31 cellular contexts compared by ENCODE assay signal in the genomic region with DNA sequence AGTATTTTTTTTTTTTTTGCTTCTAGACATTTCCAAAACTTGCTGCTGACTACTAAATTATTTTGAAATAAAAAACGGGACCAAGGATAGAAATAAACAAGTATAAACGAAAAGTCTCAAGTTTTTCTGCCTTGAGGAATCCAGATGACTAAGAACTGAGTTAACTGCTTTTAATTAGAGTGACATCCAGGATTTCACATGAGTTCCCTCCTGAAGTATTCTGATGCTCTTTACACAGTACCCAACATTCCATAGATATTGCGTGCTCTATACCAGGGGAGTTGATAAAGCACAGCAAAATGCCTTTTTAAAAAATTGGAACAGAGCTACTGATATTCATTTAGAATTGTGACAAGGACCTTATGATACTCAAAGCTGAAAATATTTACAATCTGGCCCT.
DNase-seq lines count a peak whose midpoint lies in the region; ATAC-seq and TF ChIP-seq lines count a peak whose summit lies in the region.
"Had no signal": no experiment of that assay in that cellular context is flagged by ENCODE, and none has a peak within 500 bp of the region (broad histone marks: within the 10 kb centered on the region; RNA-seq: fewer than 3 reads in every experiment).

No MANE protein-coding gene starts in this region.

- no peaks in the 10 kb centered on the region for H3K4me1 ChIP-seq in gastrocnemius medialis
- H3K4me1 ChIP-seq: ascending aorta, heart left ventricle, prostate gland, tibial artery had no signal

- no peak for TF ChIP-seq CTCF in AG09309 (IDR thresholded peaks at IDR 0.05; ENCODE audit: control insufficient read depth, insufficient read depth, low read depth, low read length, missing control alignments)
- TF ChIP-seq CTCF in fibroblast of villous mesenchyme (IDR thresholded peaks at IDR 0.05; ENCODE audit: insufficient read depth, low read depth, low read length), result no peak
- TF ChIP-seq CTCF in gastrocnemius medialis (IDR thresholded peaks at IDR 0.05 in 4 of 5, conservative IDR thresholded peaks at IDR 0.05 in 1 of 5), result no peak

- TF ChIP-seq POLR2A in gastrocnemius medialis (IDR thresholded peaks at IDR 0.05), result no peak

- H3K4me3 ChIP-seq in AG09309 (ENCODE audit: control insufficient read depth, low read depth, low read length), result no peak overlapping the region
- no peak overlapping the region for H3K4me3 ChIP-seq in fibroblast of villous mesenchyme (ENCODE audit: low read depth, low read length)
- no peak overlapping the region for H3K4me3 ChIP-seq in gastrocnemius medialis
- H3K4me3 ChIP-seq: ascending aorta, heart left ventricle, prostate gland, tibial artery had no signal

- no peaks in the 10 kb centered on the region for H3K27me3 ChIP-seq in gastrocnemius medialis
- H3K27me3 ChIP-seq: ascending aorta, heart left ventricle, tibial artery had no signal

- peak; percentile 13 for DNase-seq in AG09309 (ENCODE audit: low read depth)
- DNase-seq in GM04503 (ENCODE audit: low read depth), result peak; percentile 63
- peak; percentile 3 for DNase-seq in RKO (ENCODE audit: low spot score)
- peak; percentile 4 for DNase-seq in fibroblast of villous mesenchyme (ENCODE audit: low read depth)
- DNase-seq in NCI-H187 treated with DMSO at 0.1 percent for 48 hours (lab: John Stamatoyannopoulos, UW), result no peak
- DNase-seq in middle frontal gyrus (ENCODE audit: extremely low spot score, low spot score), result no peak
- DNase-seq in gastrocnemius medialis, result no peak
- DNase-seq: activated CD4-positive, alpha-beta T cell treated with anti-CD3 and anti-CD28 coated beads, Interleukin-2, amount 10 ng/mL, durations not matched to agents 24 days and 14 days; activated effector memory CD4-positive, alpha-beta T cell treated with anti-CD3 and anti-CD28 coated beads, Interleukin-2, amount 50 U/mL, for 16 hours; activated naive CD8-positive, alpha-beta T cell treated with anti-CD3 and anti-CD28 coated beads for 36 hours; activated T-cell treated with anti-CD3 and anti-CD28 coated beads, Interleukin-2, amount 50 U/mL, for 1 hour; COR-L47; effector CD4-positive, alpha-beta T cell; foreskin fibroblast; GF-D8; H9; heart left ventricle; IMR-90; midbrain; naive thymus-derived CD8-positive, alpha-beta T cell; NCI-H146; NCI-H748 treated with DMSO at 0.1 percent for 48 hours; nucleus accumbens; stimulated activated CD4-positive, alpha-beta T cell treated with anti-CD3 and anti-CD28 coated beads, Interleukin-4, amount 100 ng/mL, for 1 hour; T-cell; tibial artery had no signal

- H3K9me3 ChIP-seq in gastrocnemius medialis, result no peaks in the 10 kb centered on the region
- H3K9me3 ChIP-seq: ascending aorta, heart left ventricle, prostate gland, tibial artery had no signal

- intact Hi-C loops in gastrocnemius medialis (cut with DNase I; ENCODE audit: low total_unique reads), result no loop called here

- no peak overlapping the region for H3K27ac ChIP-seq in gastrocnemius medialis
- H3K27ac ChIP-seq: ascending aorta, C4-2B, heart left ventricle, prostate gland, tibial artery had no signal

- no peaks in the 10 kb centered on the region for H3K36me3 ChIP-seq in gastrocnemius medialis
- H3K36me3 ChIP-seq: ascending aorta, heart left ventricle, prostate gland, tibial artery had no signal

- ATAC-seq in GM21447 (IDR thresholded peaks at IDR 0.05; ENCODE audit: unreplicated experiment), result no peak
- ATAC-seq in gastrocnemius medialis, result no peak
- ATAC-seq: heart left ventricle; naive thymus-derived CD8-positive, alpha-beta T cell; sciatic nerve; T-cell had no signal

- in situ Hi-C loops in gastrocnemius medialis (cut with MboI; ENCODE audit: low sequenced_read_pairs in 4 of 4), result no loop called here

Comparison
In these comparisons a context has a peak if more than half of its experiments do, and no peak if none do; other contexts are left out.
1. DNase-seq: peak in AG09309 (single experiment), GM04503 (single experiment), RKO (single experiment) and fibroblast of villous mesenchyme (single experiment); none in NCI-H187 treated with DMSO at 0.1 percent for 48 hours (single experiment), middle frontal gyrus (single experiment) and gastrocnemius medialis (0 of 2).